10 cellular contexts compared by ENCODE assay signal in genomic region chr6:137291441-137291840, GRCh38.
DNase-seq lines count a peak whose midpoint lies in the region; ATAC-seq and TF ChIP-seq lines count a peak whose summit lies in the region.
"Had no signal": no experiment of that assay in that cellular context is flagged by ENCODE, and none has a peak within 500 bp of the region (broad histone marks: within the 10 kb centered on the region; RNA-seq: fewer than 3 reads in every experiment).

No MANE protein-coding gene starts in this region.

- peaks cover 0 to 3% (median 0%) of the 10 kb centered on the region in 6 donors for H3K9me3 Mint-ChIP-seq in immature natural killer cell
- H3K9me3 Mint-ChIP-seq: CD8-positive, alpha-beta T cell had no signal

- no peaks in the 10 kb centered on the region for H4K20me1 ChIP-seq in hepatocyte (ENCODE audit: insufficient read depth, poor library complexity, severe bottlenecking)

- H3K27ac ChIP-seq in A673 (ENCODE audit: low read depth, low read length, poor library complexity, severe bottlenecking) (no peak overlapping the region), hepatocyte (no peak overlapping the region)
- H3K27ac ChIP-seq: ovary had no signal

- no peak for TF ChIP-seq CTCF in A673 (conservative IDR thresholded peaks at IDR 0.05; ENCODE audit: low read depth, low read length)
- no peak for TF ChIP-seq CTCF in hepatocyte (IDR thresholded peaks at IDR 0.05; ENCODE audit: poor library complexity)

- peaks cover 5 to 15% (median 5%) of the 10 kb centered on the region in 3 donors for H3K27me3 Mint-ChIP-seq in immature natural killer cell (ENCODE audit: low read depth in 3 of 3)

- H3K27me3 ChIP-seq in A673 (replicated peaks; ENCODE audit: insufficient read depth, low read depth, low read length, poor library complexity): no peaks in the 10 kb centered on the region
- H3K27me3 ChIP-seq in hepatocyte: no peaks in the 10 kb centered on the region
- H3K27me3 ChIP-seq: ovary had no signal

- WGBS in hepatocyte (ENCODE audit: low lambda C conversion rate, missing lambda C conversion rate): 78% methylated on average over 3 of the region's 3 CpGs

- BruUV-seq in A673 (replicated peaks; lab: Mats Ljungman, UMichigan): no TSS peak

- CTCF ChIA-PET in A673 (lab: Charles Lee): no interaction called here

- H3K4me2 ChIP-seq in hepatocyte: no peak overlapping the region

- intact Hi-C loops in A673 (cut with micrococcal nuclease; ENCODE audit: unreplicated experiment): no loop called here

- peaks cover 7 to 15% of the 10 kb centered on the region in 2 donors for H3K4me1 Mint-ChIP-seq in immature natural killer cell

- no peaks in the 10 kb centered on the region for H3K79me2 ChIP-seq in hepatocyte

- no peaks in the 10 kb centered on the region for H3K36me3 Mint-ChIP-seq in immature natural killer cell
- H3K36me3 Mint-ChIP-seq: CD8-positive, alpha-beta T cell had no signal

- no peak overlapping the region for H2AFZ ChIP-seq in hepatocyte

- H3K4me1 ChIP-seq in A673 (ENCODE audit: insufficient read depth, low read length, poor library complexity, severe bottlenecking): no peaks in the 10 kb centered on the region
- H3K4me1 ChIP-seq in hepatocyte (ENCODE audit: insufficient read depth): no peaks in the 10 kb centered on the region

- H3K27ac Mint-ChIP-seq in immature natural killer cell: no peak overlapping the region
- H3K27ac Mint-ChIP-seq: CD8-positive, alpha-beta T cell had no signal

- H3K36me3 ChIP-seq in A673 (ENCODE audit: insufficient read depth, low read length, poor library complexity, severe bottlenecking) (no peaks in the 10 kb centered on the region), hepatocyte (replicated peaks; ENCODE audit: insufficient read depth, low read depth) (no peaks in the 10 kb centered on the region)
- H3K36me3 ChIP-seq: ovary had no signal

- no peaks in the 10 kb centered on the region for H3K9me2 ChIP-seq in hepatocyte (replicated peaks; ENCODE audit: insufficient read depth)

- H3K4me3 Mint-ChIP-seq in immature natural killer cell: no peak overlapping the region
- H3K4me3 Mint-ChIP-seq: CD8-positive, alpha-beta T cell had no signal

- no peaks in the 10 kb centered on the region for H3K9me3 ChIP-seq in A673 (ENCODE audit: low read depth, low read length, poor library complexity, severe bottlenecking)
- no peaks in the 10 kb centered on the region for H3K9me3 ChIP-seq in hepatocyte (ENCODE audit: low read depth)
- H3K9me3 ChIP-seq: ovary had no signal

- DNase-seq in A673 (ENCODE audit: low spot score) (peak; percentile 22), LHCN-M2 (ENCODE audit: low read depth) (peak; percentile 95), anterior cingulate cortex (lab: John Stamatoyannopoulos, UW) (peak in 34 of 58 donors; percentile 6 to 62 (median 31)), immature natural killer cell (peak in 2 of 3 donors; percentile 10 to 12), hepatocyte (ENCODE audit: low spot score) (no peak)
- DNase-seq: CD8-positive, alpha-beta T cell; ovary had no signal

- ATAC-seq in HG03439 (IDR thresholded peaks at IDR 0.05; ENCODE audit: unreplicated experiment) (no peak), HG03108 (IDR thresholded peaks at IDR 0.05; ENCODE audit: unreplicated experiment) (no peak), HG02981 (IDR thresholded peaks at IDR 0.05; ENCODE audit: unreplicated experiment) (no peak)
- ATAC-seq: CD8-positive, alpha-beta T cell had no signal

- POLR2A ChIA-PET in A673 (lab: Charles Lee; ENCODE audit: low non-redundant PET): no interaction called here

- H3K4me3 ChIP-seq in A673 (ENCODE audit: low read depth, low read length, poor library complexity, severe bottlenecking) (no peak overlapping the region), hepatocyte (no peak overlapping the region)
- H3K4me3 ChIP-seq: ovary had no signal
